In genomic region chr3:108602249-108602934, GRCh38 we compare ENCODE assay signal across 9 cellular contexts. TPM values are rescaled to one million over a fixed set of nuclear protein-coding genes. Genes with fewer than 3 reads are reported as not detected.
DNase-seq lines count a peak whose midpoint lies in the region; ATAC-seq, FAIRE-seq and TF ChIP-seq lines count a peak whose summit lies in the region.
"Had no signal": no experiment of that assay in that cellular context is flagged by ENCODE, and none has a peak within 500 bp of the region (broad histone marks: within the 10 kb centered on the region; RNA-seq: fewer than 3 reads in every experiment).

No MANE protein-coding gene starts in this region.

- FAIRE-seq in GM12891 (lab: Jason Lieb, UNC) = peak; percentile 94

- no peak overlapping the region for H3K56ac ChIP-seq in mesendoderm (ENCODE audit: low read length)

- H3K27ac Mint-ChIP-seq in GM23338 = peak overlapping the region; percentile 57; the same call in 1 of the 2 replicates
- H3K27ac Mint-ChIP-seq in activated CD4-positive, alpha-beta memory T cell treated with anti-CD3 and anti-CD28 coated beads, Interleukin-2, amount 10 ng/mL, durations not matched to agents 7 days and 5 days = peak overlapping the region; percentile 53

- no peak overlapping the region for H2BK15ac ChIP-seq in mesendoderm (replicated peaks; ENCODE audit: low read depth)

- peaks cover 2% of the 10 kb centered on the region for H3K27me3 Mint-ChIP-seq in GM23338 (ENCODE audit: insufficient read depth, low read depth, poor library complexity)
- H3K27me3 Mint-ChIP-seq in activated CD4-positive, alpha-beta memory T cell treated with anti-CD3 and anti-CD28 coated beads, Interleukin-2, amount 10 ng/mL, durations not matched to agents 7 days and 5 days = no peaks in the 10 kb centered on the region

- peaks cover 24% of the 10 kb centered on the region for H3K4me1 Mint-ChIP-seq in GM23338
- H3K4me1 Mint-ChIP-seq in activated CD4-positive, alpha-beta memory T cell treated with anti-CD3 and anti-CD28 coated beads, Interleukin-2, amount 10 ng/mL, durations not matched to agents 7 days and 5 days = peaks cover 58% of the 10 kb centered on the region

- H3K4me1 ChIP-seq in GM23338 (ENCODE audit: insufficient read depth) (peaks cover 24% of the 10 kb centered on the region), mesendoderm (ENCODE audit: control insufficient read depth, low read depth, low read length) (peaks cover 2% of the 10 kb centered on the region), upper lobe of left lung (no peaks in the 10 kb centered on the region)

- no peak overlapping the region for H4K5ac ChIP-seq in mesendoderm (ENCODE audit: low read length)

- no peak overlapping the region for H3K4ac ChIP-seq in mesendoderm (ENCODE audit: low read depth, low read length)

- no peak overlapping the region for H2BK120ac ChIP-seq in mesendoderm (ENCODE audit: low read depth, low read length)

- H3K9me3 ChIP-seq in upper lobe of left lung = no peaks in the 10 kb centered on the region

- TF ChIP-seq CTCF in GM23338 (conservative IDR thresholded peaks at IDR 0.05; ENCODE audit: low read depth in 2 of 2) (no peak), upper lobe of left lung (IDR thresholded peaks at IDR 0.05) (no peak)

- no peak overlapping the region for H3K23ac ChIP-seq in mesendoderm (ENCODE audit: low read length)

- H3K9me3 Mint-ChIP-seq in GM23338 = no peaks in the 10 kb centered on the region
- peaks cover 12% of the 10 kb centered on the region for H3K9me3 Mint-ChIP-seq in activated CD4-positive, alpha-beta memory T cell treated with anti-CD3 and anti-CD28 coated beads, Interleukin-2, amount 10 ng/mL, durations not matched to agents 7 days and 5 days

- H2AK5ac ChIP-seq in mesendoderm (ENCODE audit: low read length) = no peak overlapping the region

- H3K36me3 Mint-ChIP-seq in GM23338 (ENCODE audit: low read depth) = peaks cover 12% of the 10 kb centered on the region; the same call in 2 of the 3 replicates
- H3K36me3 Mint-ChIP-seq in activated CD4-positive, alpha-beta memory T cell treated with anti-CD3 and anti-CD28 coated beads, Interleukin-2, amount 10 ng/mL, durations not matched to agents 7 days and 5 days (ENCODE audit: low read depth) = peaks cover 26% of the 10 kb centered on the region

- ATAC-seq in GM23338 (peak; percentile 76), esophagus mucosa (no peak), upper lobe of left lung (ENCODE audit: low FRiP score in 2 of 2) (no peak)

- H4K20me1 ChIP-seq in GM23338 (replicated peaks; ENCODE audit: insufficient read depth) = no peaks in the 10 kb centered on the region

- no peak for DNase-seq in GM12891 (ENCODE audit: insufficient read length, low spot score)
- DNase-seq in GM23338 (ENCODE audit: low spot score) = peak; percentile 54
- DNase-seq in activated CD4-positive, alpha-beta memory T cell treated with anti-CD3 and anti-CD28 coated beads, Interleukin-2, amount 10 ng/mL, durations not matched to agents 7 days and 5 days = peak; percentile 43
- DNase-seq in mesendoderm = peak; percentile 80
- DNase-seq in upper lobe of left lung = no peak
- no peak for DNase-seq in iPS-NIHi11 (ENCODE audit: low spot score)
- DNase-seq in activated CD4-positive, CD25-positive, alpha-beta regulatory T cell (lab: John Stamatoyannopoulos, UW) = no peak

- H3K9ac ChIP-seq in mesendoderm (ENCODE audit: low read length) = no peak overlapping the region

- no peak overlapping the region for H2AFZ ChIP-seq in GM23338

- H3K9me2 ChIP-seq in GM23338 (ENCODE audit: insufficient read depth) = no peaks in the 10 kb centered on the region

- H3K18ac ChIP-seq in mesendoderm (ENCODE audit: low read length) = no peak overlapping the region

- H3K79me1 ChIP-seq in mesendoderm (ENCODE audit: low read length) = peaks cover 1% of the 10 kb centered on the region

- H3K27ac ChIP-seq in GM23338 (ENCODE audit: low read depth) (no peak overlapping the region; the same call in 1 of the 2 replicates), mesendoderm (ENCODE audit: low read depth, low read length) (peak overlapping the region; percentile 60), upper lobe of left lung (no peak overlapping the region)
- H3K27ac ChIP-seq: SK-N-MC had no signal

- TF ChIP-seq POLR2A in GM12891 (IDR thresholded peaks at IDR 0.05; ENCODE audit: low read depth, low read length) (no peak), upper lobe of left lung (IDR thresholded peaks at IDR 0.05) (no peak)

- CTCF ChIA-PET in activated CD4-positive, alpha-beta memory T cell treated with anti-CD3 and anti-CD28 coated beads, Interleukin-2, amount 10 ng/mL, durations not matched to agents 7 days and 5 days (lab: Charles Lee) = interaction anchor here (0.9 to 3.1 kb wide), 6 partner anchors 9 to 312 kb away, joined by 3 to 17 read pairs (median 5); partner anchors contain the start of genes CIP2A and DZIP3

- H3K27me3 ChIP-seq in GM23338 (ENCODE audit: insufficient read depth) (no peaks in the 10 kb centered on the region), mesendoderm (ENCODE audit: insufficient read depth, low read length, poor library complexity) (no peaks in the 10 kb centered on the region), upper lobe of left lung (no peaks in the 10 kb centered on the region)

- no peak overlapping the region for H2BK5ac ChIP-seq in mesendoderm (ENCODE audit: low read length)

- H4K8ac ChIP-seq in mesendoderm (ENCODE audit: low read depth, low read length) = no peak overlapping the region

- POLR2A ChIA-PET in activated CD4-positive, alpha-beta memory T cell treated with anti-CD3 and anti-CD28 coated beads, Interleukin-2, amount 10 ng/mL, durations not matched to agents 7 days and 5 days (lab: Charles Lee) = interaction anchor here (1.1 to 8.6 kb wide), 5 partner anchors 9 to 221 kb away, joined by 3 to 205 read pairs (median 4); partner anchors contain the start of genes CIP2A and DZIP3

- H3K4me3 ChIP-seq in GM23338 = no peak overlapping the region
- H3K4me3 ChIP-seq in mesendoderm (ENCODE audit: low read length) = no peak overlapping the region
- H3K4me3 ChIP-seq in upper lobe of left lung = no peak overlapping the region
- H3K4me3 ChIP-seq: SK-N-MC had no signal

- no peak overlapping the region for H3K4me2 ChIP-seq in GM23338
- no peak overlapping the region for H3K4me2 ChIP-seq in mesendoderm (ENCODE audit: low read length)

- peaks cover 48% of the 10 kb centered on the region for H3K79me2 ChIP-seq in GM23338 (replicated peaks; ENCODE audit: insufficient read depth)
- no peaks in the 10 kb centered on the region for H3K79me2 ChIP-seq in mesendoderm (ENCODE audit: control insufficient read depth, insufficient read depth, low read length)

- H3F3A ChIP-seq in GM23338 (replicated peaks; ENCODE audit: low read depth) = no peaks in the 10 kb centered on the region

- WGBS in mesendoderm (ENCODE audit: extremely low coverage, insufficient coverage, low lambda C conversion rate) = no CpG with 5 or more reads among the region's 5 CpGs
- WGBS in upper lobe of left lung, 2 donors = 45 to 72% methylated on average over 5 of the region's 5 CpGs

- H3K36me3 ChIP-seq in GM23338 (ENCODE audit: insufficient read depth) (no peaks in the 10 kb centered on the region), mesendoderm (ENCODE audit: control insufficient read depth, insufficient read depth, low read length) (no peaks in the 10 kb centered on the region), upper lobe of left lung (no peaks in the 10 kb centered on the region)

- TF ChIP-seq EP300 in upper lobe of left lung (IDR thresholded peaks at IDR 0.05) = no peak

- H3K4me3 Mint-ChIP-seq in GM23338 = no peak overlapping the region
- H3K4me3 Mint-ChIP-seq in activated CD4-positive, alpha-beta memory T cell treated with anti-CD3 and anti-CD28 coated beads, Interleukin-2, amount 10 ng/mL, durations not matched to agents 7 days and 5 days = peak overlapping the region; percentile 45

TF ChIP-seq in GM12891, 5 proteins besides CTCF, POLR2A, EP300 and RAD21:
- TF ChIP-seq POU2F2 (IDR thresholded peaks at IDR 0.05; ENCODE audit: low read depth, low read length) (no peak), SPI1 (IDR thresholded peaks at IDR 0.05; ENCODE audit: low read depth, low read length) (no peak), PAX5 (IDR thresholded peaks at IDR 0.05; ENCODE audit: insufficient read depth, low read length, severe bottlenecking) (no peak), TAF1 (IDR thresholded peaks at IDR 0.05; ENCODE audit: low read depth, low read length) (no peak), POLR2AphosphoS5 (IDR thresholded peaks at IDR 0.05; ENCODE audit: low read depth, low read length) (no peak)
TF ChIP-seq in GM12891: peak in this region for 0.

RNA-seq across cellular contexts. Expression of gene DZIP3, which starts 12.9 kb away (rescaled TPM):
- polyA plus RNA-seq in GM12891 (2012; ENCODE audit: low read depth, missing spikeins) = 9.9 TPM
- total RNA-seq in GM23338 (2014; rRNA removed; shearing (Covaris generic)) = 26.6 and 28.7 TPM in 2 replicates
- 24.6 and 32.0 TPM in 2 replicates for polyA plus RNA-seq in GM23338 (2016; fragmentation: Nextera tagmentation; extraction: Ambion mirVana)
- 10 to 100 TPM; 16.1 to 17.2 TPM for total RNA-seq in activated CD4-positive, alpha-beta memory T cell treated with anti-CD3 and anti-CD28 coated beads, Interleukin-2, amount 10 ng/mL, durations not matched to agents 7 days and 5 days
- polyA plus RNA-seq in mesendoderm (2013, experiment 1 of 2) = 13.1 TPM
- polyA plus RNA-seq in mesendoderm (2013, experiment 2 of 2) = 13.1 TPM
- total RNA-seq in esophagus mucosa = 3.5 TPM
- total RNA-seq in upper lobe of left lung = 10 to 100 TPM in 2 of 6 donors, 1 to 10 TPM in 4; 3.4 to 25.0 (median 7.5) TPM

RNA-seq across cellular contexts. Expression of gene CIP2A, which starts 13.2 kb away (rescaled TPM):
- 8.3 TPM for polyA plus RNA-seq in GM12891 (2012; ENCODE audit: low read depth, missing spikeins)
- 47.8 and 63.5 TPM in 2 replicates for total RNA-seq in GM23338 (2014; rRNA removed; shearing (Covaris generic))
- 30.4 and 48.1 TPM in 2 replicates for polyA plus RNA-seq in GM23338 (2016; fragmentation: Nextera tagmentation; extraction: Ambion mirVana)
- 10 to 100 TPM; 46.8 to 47.6 TPM for total RNA-seq in activated CD4-positive, alpha-beta memory T cell treated with anti-CD3 and anti-CD28 coated beads, Interleukin-2, amount 10 ng/mL, durations not matched to agents 7 days and 5 days
- polyA plus RNA-seq in mesendoderm (2013, experiment 1 of 2) = 41.2 TPM
- 35.1 TPM for polyA plus RNA-seq in mesendoderm (2013, experiment 2 of 2)
- total RNA-seq in esophagus mucosa (6.9 TPM), upper lobe of left lung (1 to 10 TPM; 1.9 to 7.5 (median 3.8) TPM)

Comparison
In these comparisons a context has a peak if more than half of its experiments do, and no peak if none do; other contexts are left out.
1. DNase-seq: peak in GM23338 (single experiment), activated CD4-positive, alpha-beta memory T cell treated with anti-CD3 and anti-CD28 coated beads, Interleukin-2, amount 10 ng/mL, durations not matched to agents 7 days and 5 days (single experiment) and mesendoderm (single experiment); none in GM12891 (single experiment), upper lobe of left lung (0 of 2), iPS-NIHi11 (single experiment) and activated CD4-positive, CD25-positive, alpha-beta regulatory T cell (0 of 4).